In genomic region chr1:22052115-22053017, GRCh38 we compare ENCODE assay signal across 8 cellular contexts. TPM values are rescaled to one million over a fixed set of nuclear protein-coding genes. Genes with fewer than 3 reads are reported as not detected.
A peak's percentile ranks its signal among the peaks of the same experiment; 100 is the strongest.
DNase-seq lines count a peak whose midpoint lies in the region; ATAC-seq and TF ChIP-seq lines count a peak whose summit lies in the region.

Gene CDC42 (plus strand): TSS chr1:22052709. CDS start chr1:22078479, 25,770 bp downstream.

- H3K27me3 ChIP-seq in right atrium auricular region = no peaks in the 10 kb centered on the region
- H3K27me3 ChIP-seq in uterus = no peaks in the 10 kb centered on the region

- DNase-seq in NCI-H1930 (lab: John Stamatoyannopoulos, UW) (peak; percentile 89 to 93), anterior cingulate cortex (lab: John Stamatoyannopoulos, UW) (peak; percentile 50 to 98 (median 94)), right atrium auricular region (ENCODE audit: low spot score) (peak; percentile 97), putamen (ENCODE audit: low spot score) (peak; percentile 98), uterus (peak; percentile 96 to 97)

- H3K36me3 ChIP-seq in right atrium auricular region = no peaks in the 10 kb centered on the region
- H3K36me3 ChIP-seq in uterus = no peaks in the 10 kb centered on the region

- H3K27ac ChIP-seq in right atrium auricular region = peak within 1 kb of the TSS; percentile 98 to 99
- peak within 1 kb of the TSS; percentile 97 to 99 for H3K27ac ChIP-seq in uterus

- ATAC-seq in GM18499 (IDR thresholded peaks at IDR 0.05; ENCODE audit: insufficient read depth, unreplicated experiment) (peak; percentile 49), HG02943 (IDR thresholded peaks at IDR 0.05; ENCODE audit: low read depth, unreplicated experiment) (peak; percentile 84)

- TF ChIP-seq CTCF in right atrium auricular region (IDR thresholded peaks at IDR 0.05) (no peak), uterus (IDR thresholded peaks at IDR 0.05) (peak in 2 of 4 experiments; percentile 20)

- no peaks in the 10 kb centered on the region for H3K9me3 ChIP-seq in right atrium auricular region
- no peaks in the 10 kb centered on the region for H3K9me3 ChIP-seq in uterus

- TF ChIP-seq POLR2A in uterus (IDR thresholded peaks at IDR 0.05) = peak; percentile 96 to 100

- H3K4me1 ChIP-seq in right atrium auricular region (peaks cover 0 to 41% of the 10 kb centered on the region in 2 donors), uterus (peaks cover 0 to 28% of the 10 kb centered on the region in 2 donors)

- intact Hi-C loops in T-helper 2 cell treated with Interferon-gamma antibody and Interleukin-4, amounts not matched to agents 100 ng/mL and 5 ng/mL, for 36 hours (cut with micrococcal nuclease) = loop anchor here (1.0 to 10.0 kb wide), 4 partner anchors 12 to 269 kb away; partner anchors contain the start of gene USP48
- intact Hi-C loops in uterus (cut with DNase I; ENCODE audit: low total_unique reads) = no loop called here

- peak within 1 kb of the TSS; percentile 80 to 94 for H3K4me3 ChIP-seq in right atrium auricular region
- H3K4me3 ChIP-seq in uterus = peak within 1 kb of the TSS; percentile 55 to 92

RNA-seq across cellular contexts. Expression of gene CDC42, which starts in this region (rescaled TPM):
- total RNA-seq in T-helper 2 cell treated with Interferon-gamma antibody and Interleukin-4, amounts not matched to agents 100 ng/mL and 5 ng/mL, for 36 hours = 395 and 398 TPM in 2 replicates
- total RNA-seq in right atrium auricular region (100 to 1,000 TPM; 144 to 147 TPM), uterus (100 to 1,000 TPM; 173 to 570 (median 223) TPM)

Comparison
In these comparisons a context has a peak if more than half of its experiments do, and no peak if none do; other contexts are left out.
1. Peak in every context shown above with its lines: DNase-seq, ATAC-seq, H3K4me3 ChIP-seq and H3K27ac ChIP-seq.